ENCODE assay signal across 1 cellular context in the genomic region with DNA sequence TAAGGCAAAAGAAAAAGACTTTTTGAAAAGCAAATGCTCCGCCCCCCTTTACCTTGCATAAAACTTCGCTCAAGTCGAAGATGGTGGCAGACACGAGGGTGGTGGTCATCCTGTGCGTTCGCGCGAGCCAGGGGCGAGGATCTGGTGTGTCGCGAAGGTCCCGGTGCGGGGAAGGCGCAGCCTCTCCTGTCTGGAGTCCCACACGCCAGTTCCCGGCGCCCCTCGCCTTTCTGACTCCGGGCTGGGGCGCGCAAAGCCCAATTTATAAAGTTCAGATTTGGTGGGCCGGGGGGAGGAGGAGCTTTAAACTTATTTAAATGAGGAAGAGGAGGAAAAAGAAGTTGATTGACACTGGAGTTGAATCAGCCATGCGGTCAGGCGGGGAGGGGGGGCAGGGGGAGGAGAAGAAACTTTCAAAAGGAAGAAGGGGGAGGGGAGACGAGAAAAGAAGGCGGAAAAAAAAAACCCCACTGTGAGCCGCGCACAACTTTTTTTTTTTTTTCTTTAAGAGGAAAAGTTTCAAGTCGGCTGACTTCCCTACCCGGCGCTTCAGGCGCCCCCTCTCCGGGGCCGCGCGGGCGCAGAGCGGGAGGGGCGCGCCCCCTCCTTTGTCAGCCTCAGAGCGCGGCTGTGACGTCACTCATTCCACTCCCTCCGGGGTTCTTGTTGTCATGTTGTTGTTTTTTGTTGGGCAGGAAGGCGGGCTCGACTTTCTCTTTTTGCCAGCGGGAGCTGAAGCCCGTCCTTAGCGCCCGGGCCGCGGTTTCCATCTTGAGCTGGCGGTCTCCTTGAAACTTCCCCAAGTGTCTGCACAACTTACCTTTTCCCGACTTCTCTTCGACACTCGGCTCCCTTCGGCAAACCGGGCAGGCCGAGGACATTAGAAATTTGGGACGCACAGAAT.
TF ChIP-seq lines count a peak whose summit lies in the region.

A gene with protein sequence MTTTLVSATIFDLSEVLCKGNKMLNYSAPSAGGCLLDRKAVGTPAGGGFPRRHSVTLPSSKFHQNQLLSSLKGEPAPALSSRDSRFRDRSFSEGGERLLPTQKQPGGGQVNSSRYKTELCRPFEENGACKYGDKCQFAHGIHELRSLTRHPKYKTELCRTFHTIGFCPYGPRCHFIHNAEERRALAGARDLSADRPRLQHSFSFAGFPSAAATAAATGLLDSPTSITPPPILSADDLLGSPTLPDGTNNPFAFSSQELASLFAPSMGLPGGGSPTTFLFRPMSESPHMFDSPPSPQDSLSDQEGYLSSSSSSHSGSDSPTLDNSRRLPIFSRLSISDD (minus strand): TSS at position 238 of the 904 bp plus-strand sequence. CDS start 129 bp downstream, at position 109.

TF ChIP-seq in WTC11, 78 proteins besides CTCF, POLR2A, EP300 and RAD21 (continued from another document and continues in another):
- TF ChIP-seq, protein P1, sequence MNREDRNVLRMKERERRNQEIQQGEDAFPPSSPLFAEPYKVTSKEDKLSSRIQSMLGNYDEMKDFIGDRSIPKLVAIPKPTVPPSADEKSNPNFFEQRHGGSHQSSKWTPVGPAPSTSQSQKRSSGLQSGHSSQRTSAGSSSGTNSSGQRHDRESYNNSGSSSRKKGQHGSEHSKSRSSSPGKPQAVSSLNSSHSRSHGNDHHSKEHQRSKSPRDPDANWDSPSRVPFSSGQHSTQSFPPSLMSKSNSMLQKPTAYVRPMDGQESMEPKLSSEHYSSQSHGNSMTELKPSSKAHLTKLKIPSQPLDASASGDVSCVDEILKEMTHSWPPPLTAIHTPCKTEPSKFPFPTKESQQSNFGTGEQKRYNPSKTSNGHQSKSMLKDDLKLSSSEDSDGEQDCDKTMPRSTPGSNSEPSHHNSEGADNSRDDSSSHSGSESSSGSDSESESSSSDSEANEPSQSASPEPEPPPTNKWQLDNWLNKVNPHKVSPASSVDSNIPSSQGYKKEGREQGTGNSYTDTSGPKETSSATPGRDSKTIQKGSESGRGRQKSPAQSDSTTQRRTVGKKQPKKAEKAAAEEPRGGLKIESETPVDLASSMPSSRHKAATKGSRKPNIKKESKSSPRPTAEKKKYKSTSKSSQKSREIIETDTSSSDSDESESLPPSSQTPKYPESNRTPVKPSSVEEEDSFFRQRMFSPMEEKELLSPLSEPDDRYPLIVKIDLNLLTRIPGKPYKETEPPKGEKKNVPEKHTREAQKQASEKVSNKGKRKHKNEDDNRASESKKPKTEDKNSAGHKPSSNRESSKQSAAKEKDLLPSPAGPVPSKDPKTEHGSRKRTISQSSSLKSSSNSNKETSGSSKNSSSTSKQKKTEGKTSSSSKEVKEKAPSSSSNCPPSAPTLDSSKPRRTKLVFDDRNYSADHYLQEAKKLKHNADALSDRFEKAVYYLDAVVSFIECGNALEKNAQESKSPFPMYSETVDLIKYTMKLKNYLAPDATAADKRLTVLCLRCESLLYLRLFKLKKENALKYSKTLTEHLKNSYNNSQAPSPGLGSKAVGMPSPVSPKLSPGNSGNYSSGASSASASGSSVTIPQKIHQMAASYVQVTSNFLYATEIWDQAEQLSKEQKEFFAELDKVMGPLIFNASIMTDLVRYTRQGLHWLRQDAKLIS (CRISPR knock-in tag; IDR thresholded peaks at IDR 0.05; ENCODE audit: borderline replicate concordance), result no peak; the same call in 1 of the 2 replicates
- TF ChIP-seq, protein P2, sequence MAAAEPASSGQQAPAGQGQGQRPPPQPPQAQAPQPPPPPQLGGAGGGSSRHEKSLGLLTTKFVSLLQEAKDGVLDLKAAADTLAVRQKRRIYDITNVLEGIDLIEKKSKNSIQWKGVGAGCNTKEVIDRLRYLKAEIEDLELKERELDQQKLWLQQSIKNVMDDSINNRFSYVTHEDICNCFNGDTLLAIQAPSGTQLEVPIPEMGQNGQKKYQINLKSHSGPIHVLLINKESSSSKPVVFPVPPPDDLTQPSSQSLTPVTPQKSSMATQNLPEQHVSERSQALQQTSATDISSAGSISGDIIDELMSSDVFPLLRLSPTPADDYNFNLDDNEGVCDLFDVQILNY (CRISPR knock-in tag; IDR thresholded peaks at IDR 0.05), result peak; percentile 30; the same call in 1 of the 2 replicates
- TF ChIP-seq, protein P3, sequence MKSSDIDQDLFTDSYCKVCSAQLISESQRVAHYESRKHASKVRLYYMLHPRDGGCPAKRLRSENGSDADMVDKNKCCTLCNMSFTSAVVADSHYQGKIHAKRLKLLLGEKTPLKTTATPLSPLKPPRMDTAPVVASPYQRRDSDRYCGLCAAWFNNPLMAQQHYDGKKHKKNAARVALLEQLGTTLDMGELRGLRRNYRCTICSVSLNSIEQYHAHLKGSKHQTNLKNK (CRISPR knock-in tag; IDR thresholded peaks at IDR 0.05), result peak; percentile 76; the same call in 1 of the 2 replicates
- TF ChIP-seq ATF1 (CRISPR knock-in tag; IDR thresholded peaks at IDR 0.05) (no peak), EMX1 (CRISPR knock-in tag; IDR thresholded peaks at IDR 0.05) (0 out of 2 replicates have a peak, but pooled peaks have one; percentile 2), NFATC4 (CRISPR knock-in tag; IDR thresholded peaks at IDR 0.05) (peak; percentile 50; the same call in 1 of the 2 replicates), SP1 (CRISPR knock-in tag; conservative IDR thresholded peaks at IDR 0.05) (peak; percentile 13; the same call in 1 of the 2 replicates), FOXP1 (CRISPR knock-in tag; IDR thresholded peaks at IDR 0.05; ENCODE audit: borderline replicate concordance) (peak; percentile 97), ZNF416 (CRISPR knock-in tag; IDR thresholded peaks at IDR 0.05) (peak; percentile 17; the same call in 1 of the 2 replicates), ZNF138 (CRISPR knock-in tag; conservative IDR thresholded peaks at IDR 0.05) (no peak), ETV6 (CRISPR knock-in tag; IDR thresholded peaks at IDR 0.05) (peak; percentile 22; the same call in 1 of the 2 replicates), TEAD4 (CRISPR knock-in tag; IDR thresholded peaks at IDR 0.05) (no peak), RORB (CRISPR knock-in tag; IDR thresholded peaks at IDR 0.05) (peak; percentile 74; the same call in 1 of the 2 replicates), CREM (CRISPR knock-in tag; IDR thresholded peaks at IDR 0.05) (peak; percentile 54; the same call in 1 of the 2 replicates)
- TF ChIP-seq, protein P4, sequence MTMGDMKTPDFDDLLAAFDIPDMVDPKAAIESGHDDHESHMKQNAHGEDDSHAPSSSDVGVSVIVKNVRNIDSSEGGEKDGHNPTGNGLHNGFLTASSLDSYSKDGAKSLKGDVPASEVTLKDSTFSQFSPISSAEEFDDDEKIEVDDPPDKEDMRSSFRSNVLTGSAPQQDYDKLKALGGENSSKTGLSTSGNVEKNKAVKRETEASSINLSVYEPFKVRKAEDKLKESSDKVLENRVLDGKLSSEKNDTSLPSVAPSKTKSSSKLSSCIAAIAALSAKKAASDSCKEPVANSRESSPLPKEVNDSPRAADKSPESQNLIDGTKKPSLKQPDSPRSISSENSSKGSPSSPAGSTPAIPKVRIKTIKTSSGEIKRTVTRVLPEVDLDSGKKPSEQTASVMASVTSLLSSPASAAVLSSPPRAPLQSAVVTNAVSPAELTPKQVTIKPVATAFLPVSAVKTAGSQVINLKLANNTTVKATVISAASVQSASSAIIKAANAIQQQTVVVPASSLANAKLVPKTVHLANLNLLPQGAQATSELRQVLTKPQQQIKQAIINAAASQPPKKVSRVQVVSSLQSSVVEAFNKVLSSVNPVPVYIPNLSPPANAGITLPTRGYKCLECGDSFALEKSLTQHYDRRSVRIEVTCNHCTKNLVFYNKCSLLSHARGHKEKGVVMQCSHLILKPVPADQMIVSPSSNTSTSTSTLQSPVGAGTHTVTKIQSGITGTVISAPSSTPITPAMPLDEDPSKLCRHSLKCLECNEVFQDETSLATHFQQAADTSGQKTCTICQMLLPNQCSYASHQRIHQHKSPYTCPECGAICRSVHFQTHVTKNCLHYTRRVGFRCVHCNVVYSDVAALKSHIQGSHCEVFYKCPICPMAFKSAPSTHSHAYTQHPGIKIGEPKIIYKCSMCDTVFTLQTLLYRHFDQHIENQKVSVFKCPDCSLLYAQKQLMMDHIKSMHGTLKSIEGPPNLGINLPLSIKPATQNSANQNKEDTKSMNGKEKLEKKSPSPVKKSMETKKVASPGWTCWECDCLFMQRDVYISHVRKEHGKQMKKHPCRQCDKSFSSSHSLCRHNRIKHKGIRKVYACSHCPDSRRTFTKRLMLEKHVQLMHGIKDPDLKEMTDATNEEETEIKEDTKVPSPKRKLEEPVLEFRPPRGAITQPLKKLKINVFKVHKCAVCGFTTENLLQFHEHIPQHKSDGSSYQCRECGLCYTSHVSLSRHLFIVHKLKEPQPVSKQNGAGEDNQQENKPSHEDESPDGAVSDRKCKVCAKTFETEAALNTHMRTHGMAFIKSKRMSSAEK (CRISPR knock-in tag; IDR thresholded peaks at IDR 0.05; ENCODE audit: borderline replicate concordance), result peak; percentile 69; the same call in 1 of the 2 replicates
- TF ChIP-seq, protein P5, sequence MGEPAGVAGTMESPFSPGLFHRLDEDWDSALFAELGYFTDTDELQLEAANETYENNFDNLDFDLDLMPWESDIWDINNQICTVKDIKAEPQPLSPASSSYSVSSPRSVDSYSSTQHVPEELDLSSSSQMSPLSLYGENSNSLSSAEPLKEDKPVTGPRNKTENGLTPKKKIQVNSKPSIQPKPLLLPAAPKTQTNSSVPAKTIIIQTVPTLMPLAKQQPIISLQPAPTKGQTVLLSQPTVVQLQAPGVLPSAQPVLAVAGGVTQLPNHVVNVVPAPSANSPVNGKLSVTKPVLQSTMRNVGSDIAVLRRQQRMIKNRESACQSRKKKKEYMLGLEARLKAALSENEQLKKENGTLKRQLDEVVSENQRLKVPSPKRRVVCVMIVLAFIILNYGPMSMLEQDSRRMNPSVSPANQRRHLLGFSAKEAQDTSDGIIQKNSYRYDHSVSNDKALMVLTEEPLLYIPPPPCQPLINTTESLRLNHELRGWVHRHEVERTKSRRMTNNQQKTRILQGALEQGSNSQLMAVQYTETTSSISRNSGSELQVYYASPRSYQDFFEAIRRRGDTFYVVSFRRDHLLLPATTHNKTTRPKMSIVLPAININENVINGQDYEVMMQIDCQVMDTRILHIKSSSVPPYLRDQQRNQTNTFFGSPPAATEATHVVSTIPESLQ (CRISPR knock-in tag; IDR thresholded peaks at IDR 0.05), result no peak
- TF ChIP-seq, protein P6, sequence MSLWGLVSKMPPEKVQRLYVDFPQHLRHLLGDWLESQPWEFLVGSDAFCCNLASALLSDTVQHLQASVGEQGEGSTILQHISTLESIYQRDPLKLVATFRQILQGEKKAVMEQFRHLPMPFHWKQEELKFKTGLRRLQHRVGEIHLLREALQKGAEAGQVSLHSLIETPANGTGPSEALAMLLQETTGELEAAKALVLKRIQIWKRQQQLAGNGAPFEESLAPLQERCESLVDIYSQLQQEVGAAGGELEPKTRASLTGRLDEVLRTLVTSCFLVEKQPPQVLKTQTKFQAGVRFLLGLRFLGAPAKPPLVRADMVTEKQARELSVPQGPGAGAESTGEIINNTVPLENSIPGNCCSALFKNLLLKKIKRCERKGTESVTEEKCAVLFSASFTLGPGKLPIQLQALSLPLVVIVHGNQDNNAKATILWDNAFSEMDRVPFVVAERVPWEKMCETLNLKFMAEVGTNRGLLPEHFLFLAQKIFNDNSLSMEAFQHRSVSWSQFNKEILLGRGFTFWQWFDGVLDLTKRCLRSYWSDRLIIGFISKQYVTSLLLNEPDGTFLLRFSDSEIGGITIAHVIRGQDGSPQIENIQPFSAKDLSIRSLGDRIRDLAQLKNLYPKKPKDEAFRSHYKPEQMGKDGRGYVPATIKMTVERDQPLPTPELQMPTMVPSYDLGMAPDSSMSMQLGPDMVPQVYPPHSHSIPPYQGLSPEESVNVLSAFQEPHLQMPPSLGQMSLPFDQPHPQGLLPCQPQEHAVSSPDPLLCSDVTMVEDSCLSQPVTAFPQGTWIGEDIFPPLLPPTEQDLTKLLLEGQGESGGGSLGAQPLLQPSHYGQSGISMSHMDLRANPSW (CRISPR knock-in tag; conservative IDR thresholded peaks at IDR 0.05; ENCODE audit: low read depth), result no peak
- TF ChIP-seq, protein P7, sequence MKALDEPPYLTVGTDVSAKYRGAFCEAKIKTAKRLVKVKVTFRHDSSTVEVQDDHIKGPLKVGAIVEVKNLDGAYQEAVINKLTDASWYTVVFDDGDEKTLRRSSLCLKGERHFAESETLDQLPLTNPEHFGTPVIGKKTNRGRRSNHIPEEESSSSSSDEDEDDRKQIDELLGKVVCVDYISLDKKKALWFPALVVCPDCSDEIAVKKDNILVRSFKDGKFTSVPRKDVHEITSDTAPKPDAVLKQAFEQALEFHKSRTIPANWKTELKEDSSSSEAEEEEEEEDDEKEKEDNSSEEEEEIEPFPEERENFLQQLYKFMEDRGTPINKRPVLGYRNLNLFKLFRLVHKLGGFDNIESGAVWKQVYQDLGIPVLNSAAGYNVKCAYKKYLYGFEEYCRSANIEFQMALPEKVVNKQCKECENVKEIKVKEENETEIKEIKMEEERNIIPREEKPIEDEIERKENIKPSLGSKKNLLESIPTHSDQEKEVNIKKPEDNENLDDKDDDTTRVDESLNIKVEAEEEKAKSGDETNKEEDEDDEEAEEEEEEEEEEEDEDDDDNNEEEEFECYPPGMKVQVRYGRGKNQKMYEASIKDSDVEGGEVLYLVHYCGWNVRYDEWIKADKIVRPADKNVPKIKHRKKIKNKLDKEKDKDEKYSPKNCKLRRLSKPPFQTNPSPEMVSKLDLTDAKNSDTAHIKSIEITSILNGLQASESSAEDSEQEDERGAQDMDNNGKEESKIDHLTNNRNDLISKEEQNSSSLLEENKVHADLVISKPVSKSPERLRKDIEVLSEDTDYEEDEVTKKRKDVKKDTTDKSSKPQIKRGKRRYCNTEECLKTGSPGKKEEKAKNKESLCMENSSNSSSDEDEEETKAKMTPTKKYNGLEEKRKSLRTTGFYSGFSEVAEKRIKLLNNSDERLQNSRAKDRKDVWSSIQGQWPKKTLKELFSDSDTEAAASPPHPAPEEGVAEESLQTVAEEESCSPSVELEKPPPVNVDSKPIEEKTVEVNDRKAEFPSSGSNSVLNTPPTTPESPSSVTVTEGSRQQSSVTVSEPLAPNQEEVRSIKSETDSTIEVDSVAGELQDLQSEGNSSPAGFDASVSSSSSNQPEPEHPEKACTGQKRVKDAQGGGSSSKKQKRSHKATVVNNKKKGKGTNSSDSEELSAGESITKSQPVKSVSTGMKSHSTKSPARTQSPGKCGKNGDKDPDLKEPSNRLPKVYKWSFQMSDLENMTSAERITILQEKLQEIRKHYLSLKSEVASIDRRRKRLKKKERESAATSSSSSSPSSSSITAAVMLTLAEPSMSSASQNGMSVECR (CRISPR knock-in tag; IDR thresholded peaks at IDR 0.05; ENCODE audit: borderline replicate concordance), result peak; percentile 85
- TF ChIP-seq, protein P8, sequence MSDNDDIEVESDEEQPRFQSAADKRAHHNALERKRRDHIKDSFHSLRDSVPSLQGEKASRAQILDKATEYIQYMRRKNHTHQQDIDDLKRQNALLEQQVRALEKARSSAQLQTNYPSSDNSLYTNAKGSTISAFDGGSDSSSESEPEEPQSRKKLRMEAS (CRISPR knock-in tag; IDR thresholded peaks at IDR 0.05), result 0 out of 2 replicates have a peak, but pooled peaks have one; percentile 33
- TF ChIP-seq, protein P9, sequence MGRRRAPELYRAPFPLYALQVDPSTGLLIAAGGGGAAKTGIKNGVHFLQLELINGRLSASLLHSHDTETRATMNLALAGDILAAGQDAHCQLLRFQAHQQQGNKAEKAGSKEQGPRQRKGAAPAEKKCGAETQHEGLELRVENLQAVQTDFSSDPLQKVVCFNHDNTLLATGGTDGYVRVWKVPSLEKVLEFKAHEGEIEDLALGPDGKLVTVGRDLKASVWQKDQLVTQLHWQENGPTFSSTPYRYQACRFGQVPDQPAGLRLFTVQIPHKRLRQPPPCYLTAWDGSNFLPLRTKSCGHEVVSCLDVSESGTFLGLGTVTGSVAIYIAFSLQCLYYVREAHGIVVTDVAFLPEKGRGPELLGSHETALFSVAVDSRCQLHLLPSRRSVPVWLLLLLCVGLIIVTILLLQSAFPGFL (CRISPR knock-in tag; IDR thresholded peaks at IDR 0.05; ENCODE audit: borderline replicate concordance), result 0 out of 2 replicates have a peak, but pooled peaks have one; percentile 46
